In genomic region chr5:28896949-28897348, GRCh38 we compare ENCODE assay signal across 14 cellular contexts.
DNase-seq lines count a peak whose midpoint lies in the region; ATAC-seq and TF ChIP-seq lines count a peak whose summit lies in the region.
"Had no signal": no experiment of that assay in that cellular context is flagged by ENCODE, and none has a peak within 500 bp of the region (broad histone marks: within the 10 kb centered on the region; RNA-seq: fewer than 3 reads in every experiment).

No MANE protein-coding gene starts in this region.

- peaks cover 8% of the 10 kb centered on the region for H3K9me3 Mint-ChIP-seq in activated naive CD4-positive, alpha-beta T cell treated with anti-CD3 and anti-CD28 coated beads for 36 hours
- H3K9me3 Mint-ChIP-seq in glutamatergic neuron (ENCODE audit: unreplicated experiment): no peaks in the 10 kb centered on the region
- peaks cover 2 to 29% (median 14%) of the 10 kb centered on the region in 9 donors for H3K9me3 Mint-ChIP-seq in naive thymus-derived CD8-positive, alpha-beta T cell

- no peak for ATAC-seq in HG02970 (IDR thresholded peaks at IDR 0.05; ENCODE audit: low FRiP score, unreplicated experiment)
- ATAC-seq in naive thymus-derived CD8-positive, alpha-beta T cell: no peak
- ATAC-seq: activated CD8-positive, alpha-beta T cell treated with anti-CD3 and anti-CD28 coated beads, Interleukin-2, amount 10 ng/mL, durations not matched to agents 7 days and 5 days had no signal

- DNase-seq in SKM-1 treated with dmso at 0.1 percent for 144 hours (lab: John Stamatoyannopoulos, UW; ENCODE audit: unreplicated experiment) (peak; percentile 3), SKM-1 (lab: John Stamatoyannopoulos, UW; ENCODE audit: unreplicated experiment) (no peak), NCI-H69 (lab: John Stamatoyannopoulos, UW) (peak; percentile 61), choroid plexus epithelial cell (ENCODE audit: low read depth) (peak; percentile 18), glutamatergic neuron (no peak)
- no peak for DNase-seq in activated naive CD4-positive, alpha-beta T cell treated with anti-CD3 and anti-CD28 coated beads for 36 hours
- no peak for DNase-seq in naive thymus-derived CD8-positive, alpha-beta T cell
- DNase-seq: activated CD8-positive, alpha-beta T cell treated with anti-CD3 and anti-CD28 coated beads, Interleukin-2, amount 10 ng/mL, durations not matched to agents 7 days and 5 days; KG1 had no signal

- POLR2A ChIA-PET in naive thymus-derived CD8-positive, alpha-beta T cell (lab: Charles Lee): no interaction called here

- no peak overlapping the region for H3K4me3 Mint-ChIP-seq in activated naive CD4-positive, alpha-beta T cell treated with anti-CD3 and anti-CD28 coated beads for 36 hours
- no peak overlapping the region for H3K4me3 Mint-ChIP-seq in glutamatergic neuron (ENCODE audit: unreplicated experiment)
- H3K4me3 Mint-ChIP-seq in naive thymus-derived CD8-positive, alpha-beta T cell: no peak overlapping the region
- H3K4me3 Mint-ChIP-seq: activated CD8-positive, alpha-beta T cell treated with anti-CD3 and anti-CD28 coated beads, Interleukin-2, amount 10 ng/mL, durations not matched to agents 7 days and 5 days; activated naive CD8-positive, alpha-beta T cell; B cell; T-helper 1 cell treated with Interleukin-12 subunit alpha and Interleukin-12 subunit beta and Interleukin-4 antibody, amounts not matched to agents 30 μg/mL and 1 μg/mL, for 36 hours had no signal

- H3K4me3 ChIP-seq in choroid plexus epithelial cell (ENCODE audit: low read depth, low read length): no peak overlapping the region
- H3K4me3 ChIP-seq: lung had no signal

- H3K27me3 Mint-ChIP-seq in activated naive CD4-positive, alpha-beta T cell treated with anti-CD3 and anti-CD28 coated beads for 36 hours (ENCODE audit: low read depth): no peaks in the 10 kb centered on the region
- peaks cover 2% of the 10 kb centered on the region for H3K27me3 Mint-ChIP-seq in glutamatergic neuron (ENCODE audit: unreplicated experiment)
- H3K27me3 Mint-ChIP-seq in naive thymus-derived CD8-positive, alpha-beta T cell: no peaks in the 10 kb centered on the region
- H3K27me3 Mint-ChIP-seq: activated naive CD8-positive, alpha-beta T cell; B cell had no signal

- intact Hi-C loops in activated naive CD4-positive, alpha-beta T cell treated with anti-CD3 and anti-CD28 coated beads for 36 hours (cut with micrococcal nuclease): no loop called here

- H3K4me1 Mint-ChIP-seq in activated naive CD4-positive, alpha-beta T cell treated with anti-CD3 and anti-CD28 coated beads for 36 hours (ENCODE audit: low read depth): no peaks in the 10 kb centered on the region
- H3K4me1 Mint-ChIP-seq in glutamatergic neuron (ENCODE audit: low read depth, unreplicated experiment): no peaks in the 10 kb centered on the region
- no peaks in the 10 kb centered on the region for H3K4me1 Mint-ChIP-seq in naive thymus-derived CD8-positive, alpha-beta T cell
- H3K4me1 Mint-ChIP-seq: B cell had no signal

- CTCF ChIA-PET in activated naive CD4-positive, alpha-beta T cell treated with anti-CD3 and anti-CD28 coated beads for 36 hours (lab: Charles Lee): no interaction called here

- H3K36me3 Mint-ChIP-seq in activated naive CD4-positive, alpha-beta T cell treated with anti-CD3 and anti-CD28 coated beads for 36 hours (ENCODE audit: low read depth): no peaks in the 10 kb centered on the region
- H3K36me3 Mint-ChIP-seq in glutamatergic neuron (ENCODE audit: unreplicated experiment): no peaks in the 10 kb centered on the region
- no peaks in the 10 kb centered on the region for H3K36me3 Mint-ChIP-seq in naive thymus-derived CD8-positive, alpha-beta T cell
- H3K36me3 Mint-ChIP-seq: activated naive CD8-positive, alpha-beta T cell had no signal

- H3K27ac Mint-ChIP-seq in activated naive CD4-positive, alpha-beta T cell treated with anti-CD3 and anti-CD28 coated beads for 36 hours: no peak overlapping the region
- H3K27ac Mint-ChIP-seq in glutamatergic neuron (ENCODE audit: unreplicated experiment): no peak overlapping the region
- H3K27ac Mint-ChIP-seq in naive thymus-derived CD8-positive, alpha-beta T cell: no peak overlapping the region
- H3K27ac Mint-ChIP-seq: activated CD8-positive, alpha-beta T cell treated with anti-CD3 and anti-CD28 coated beads, Interleukin-2, amount 10 ng/mL, durations not matched to agents 7 days and 5 days; activated naive CD8-positive, alpha-beta T cell; B cell; T-helper 1 cell treated with Interleukin-12 subunit alpha and Interleukin-12 subunit beta and Interleukin-4 antibody, amounts not matched to agents 30 μg/mL and 1 μg/mL, for 36 hours had no signal

- peak; percentile 7 for TF ChIP-seq CTCF in choroid plexus epithelial cell (conservative IDR thresholded peaks at IDR 0.05; ENCODE audit: low read depth, low read length)
- TF ChIP-seq CTCF in glutamatergic neuron (IDR thresholded peaks at IDR 0.05; ENCODE audit: partially characterized antibody, unreplicated experiment): no peak

Comparison
In these comparisons a context has a peak if more than half of its experiments do, and no peak if none do; other contexts are left out.
1. DNase-seq: peak in SKM-1 treated with dmso at 0.1 percent for 144 hours (single experiment), NCI-H69 (single experiment) and choroid plexus epithelial cell (single experiment); none in SKM-1 (single experiment), activated naive CD4-positive, alpha-beta T cell treated with anti-CD3 and anti-CD28 coated beads for 36 hours (single experiment), glutamatergic neuron (single experiment) and naive thymus-derived CD8-positive, alpha-beta T cell (0 of 10).